1 cellular context compared by ENCODE assay signal in genomic region chrX:57906790-57907189, GRCh38.
TF ChIP-seq lines count a peak whose summit lies in the region.

No MANE protein-coding gene starts in this region.

TF ChIP-seq in GM12878, 131 proteins besides CTCF, POLR2A, EP300 and RAD21 (continued from another document):
- TF ChIP-seq E4F1 (IDR thresholded peaks at IDR 0.05; ENCODE audit: borderline replicate concordance, partially characterized antibody), result no peak
- TF ChIP-seq ZNF384 (IDR thresholded peaks at IDR 0.05; ENCODE audit: borderline replicate concordance, low read depth, low read length), result no peak
- TF ChIP-seq BCL11A (IDR thresholded peaks at IDR 0.05; ENCODE audit: low read depth, low read length), result no peak
- TF ChIP-seq STAT3 (IDR thresholded peaks at IDR 0.05; ENCODE audit: low read depth, low read length), result no peak
- no peak for TF ChIP-seq MTA2 (IDR thresholded peaks at IDR 0.05; ENCODE audit: low read depth)
- no peak for TF ChIP-seq BCLAF1 (IDR thresholded peaks at IDR 0.05)
- no peak for TF ChIP-seq DPF2 (IDR thresholded peaks at IDR 0.05)
- TF ChIP-seq WRNIP1 (IDR thresholded peaks at IDR 0.05; ENCODE audit: borderline replicate concordance, low read depth, low read length), result no peak
TF ChIP-seq in GM12878: peak in this region for 0.
